In the genomic region with DNA sequence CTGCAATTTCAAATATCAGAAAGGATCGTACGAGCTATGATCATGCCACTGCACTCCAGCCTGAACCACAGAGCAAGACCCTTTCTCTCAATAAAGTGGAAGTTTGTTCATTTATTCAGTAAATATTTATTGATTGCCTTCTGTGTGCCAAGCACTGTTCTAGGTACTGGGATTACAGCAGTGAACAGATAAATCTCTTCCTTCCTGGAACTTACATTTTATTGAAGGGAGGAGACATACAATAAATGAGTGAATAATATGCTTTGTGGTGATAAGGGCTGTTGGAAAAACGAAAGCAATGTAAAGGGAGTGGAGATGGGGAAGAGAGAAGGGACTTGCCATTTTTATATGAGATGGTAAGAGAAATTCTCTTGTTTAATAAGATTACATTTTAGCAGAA, we compare ENCODE assay signal across 1 cellular context.
TF ChIP-seq lines count a peak whose summit lies in the region.

No MANE protein-coding gene starts in this region.

TF ChIP-seq in IMR-90, 13 proteins besides CTCF, POLR2A, EP300 and RAD21:
- TF ChIP-seq FOS (IDR thresholded peaks at IDR 0.05; ENCODE audit: low read depth, low read length) (no peak), CEBPB (IDR thresholded peaks at IDR 0.05; ENCODE audit: low read depth, low read length) (no peak), SMC3 (IDR thresholded peaks at IDR 0.05; ENCODE audit: low read depth, low read length) (no peak), MXI1 (IDR thresholded peaks at IDR 0.05; ENCODE audit: borderline replicate concordance, low read depth, low read length) (no peak), BHLHE40 (IDR thresholded peaks at IDR 0.05; ENCODE audit: low read depth, low read length) (no peak), NFE2L2 (IDR thresholded peaks at IDR 0.05; ENCODE audit: low read depth, low read length) (no peak), RCOR1 (IDR thresholded peaks at IDR 0.05; ENCODE audit: insufficient replicate concordance, low read length) (no peak), CHD1 (IDR thresholded peaks at IDR 0.05; ENCODE audit: low read depth, low read length) (no peak), MAFK (IDR thresholded peaks at IDR 0.05; ENCODE audit: low read depth, low read length) (no peak), RFX5 (IDR thresholded peaks at IDR 0.05; ENCODE audit: low read depth, low read length) (no peak), MAZ (IDR thresholded peaks at IDR 0.05; ENCODE audit: borderline replicate concordance, low read depth, low read length) (no peak)
- TF ChIP-seq, protein P1, sequence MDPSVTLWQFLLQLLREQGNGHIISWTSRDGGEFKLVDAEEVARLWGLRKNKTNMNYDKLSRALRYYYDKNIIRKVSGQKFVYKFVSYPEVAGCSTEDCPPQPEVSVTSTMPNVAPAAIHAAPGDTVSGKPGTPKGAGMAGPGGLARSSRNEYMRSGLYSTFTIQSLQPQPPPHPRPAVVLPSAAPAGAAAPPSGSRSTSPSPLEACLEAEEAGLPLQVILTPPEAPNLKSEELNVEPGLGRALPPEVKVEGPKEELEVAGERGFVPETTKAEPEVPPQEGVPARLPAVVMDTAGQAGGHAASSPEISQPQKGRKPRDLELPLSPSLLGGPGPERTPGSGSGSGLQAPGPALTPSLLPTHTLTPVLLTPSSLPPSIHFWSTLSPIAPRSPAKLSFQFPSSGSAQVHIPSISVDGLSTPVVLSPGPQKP (IDR thresholded peaks at IDR 0.05; ENCODE audit: borderline replicate concordance, low read depth, low read length), result no peak
- TF ChIP-seq, protein P2, sequence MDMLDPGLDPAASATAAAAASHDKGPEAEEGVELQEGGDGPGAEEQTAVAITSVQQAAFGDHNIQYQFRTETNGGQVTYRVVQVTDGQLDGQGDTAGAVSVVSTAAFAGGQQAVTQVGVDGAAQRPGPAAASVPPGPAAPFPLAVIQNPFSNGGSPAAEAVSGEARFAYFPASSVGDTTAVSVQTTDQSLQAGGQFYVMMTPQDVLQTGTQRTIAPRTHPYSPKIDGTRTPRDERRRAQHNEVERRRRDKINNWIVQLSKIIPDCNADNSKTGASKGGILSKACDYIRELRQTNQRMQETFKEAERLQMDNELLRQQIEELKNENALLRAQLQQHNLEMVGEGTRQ (IDR thresholded peaks at IDR 0.05; ENCODE audit: low read depth, low read length), result no peak
